Comparison of ENCODE assay signal across 20 cellular contexts in genomic region chr6:7124114-7124513, GRCh38. TPM values are rescaled to one million over a fixed set of nuclear protein-coding genes. Genes with fewer than 3 reads are reported as not detected.
DNase-seq lines count a peak whose midpoint lies in the region; ATAC-seq and TF ChIP-seq lines count a peak whose summit lies in the region.
"Had no signal": no experiment of that assay in that cellular context is flagged by ENCODE, and none has a peak within 500 bp of the region (broad histone marks: within the 10 kb centered on the region; RNA-seq: fewer than 3 reads in every experiment).

No MANE protein-coding gene starts in this region.

- H3K4me2 ChIP-seq in GM23248 (ENCODE audit: unreplicated experiment) (no peak overlapping the region), neural progenitor cell (peak overlapping the region; percentile 12)

- H2AFZ ChIP-seq in GM23248, result no peak overlapping the region
- no peak overlapping the region for H2AFZ ChIP-seq in neural progenitor cell (replicated peaks)

- no peaks in the 10 kb centered on the region for H3K9me2 ChIP-seq in GM23248 (ENCODE audit: insufficient read depth)

- H3K36me3 Mint-ChIP-seq in CD14-positive monocyte (peaks cover 43 to 46% of the 10 kb centered on the region in 2 donors), neural progenitor cell (peaks cover 13% of the 10 kb centered on the region)
- peaks cover 62% of the 10 kb centered on the region for H3K36me3 Mint-ChIP-seq in activated T-helper 2 cell treated with anti-CD3 and anti-CD28 coated beads, Interferon-gamma antibody, Interleukin-2, Interleukin-4, amounts not matched to agents 10 μg/mL and 5 μg/mL and 100 μg/mL, durations not matched to agents 14 hours and 24 hours and 36 hours (ENCODE audit: low read depth)

- H3K4me1 ChIP-seq in GM23248 (ENCODE audit: insufficient read depth) (peaks cover 10% of the 10 kb centered on the region; the same call in 1 of the 2 replicates), neural progenitor cell (peaks cover 16% of the 10 kb centered on the region)
- H3K4me1 ChIP-seq: SJCRH30 had no signal

- H3K27ac ChIP-seq in GM23248 (0 out of 2 replicates have a peak overlapping the region, but pooled peaks have one; percentile 46), neural progenitor cell (no peak overlapping the region)
- H3K27ac ChIP-seq: ovary, SJCRH30 had no signal

- H4K20me1 ChIP-seq in GM23248 (ENCODE audit: insufficient read depth), result peaks cover 25% of the 10 kb centered on the region
- peaks cover 24% of the 10 kb centered on the region for H4K20me1 ChIP-seq in neural progenitor cell (ENCODE audit: low read depth)

- ATAC-seq in HG03354 (IDR thresholded peaks at IDR 0.05; ENCODE audit: poor library complexity, severe bottlenecking, unreplicated experiment), result no peak

- H3K36me3 ChIP-seq in GM23248 (ENCODE audit: low read depth) (peaks cover 6% of the 10 kb centered on the region; the same call in 1 of the 2 replicates), neural progenitor cell (no peaks in the 10 kb centered on the region)
- H3K36me3 ChIP-seq: ovary, SJCRH30, transverse colon had no signal

- H3K9me3 Mint-ChIP-seq in CD14-positive monocyte (no peaks in the 10 kb centered on the region), neural progenitor cell (no peaks in the 10 kb centered on the region)
- no peaks in the 10 kb centered on the region for H3K9me3 Mint-ChIP-seq in activated T-helper 2 cell treated with anti-CD3 and anti-CD28 coated beads, Interferon-gamma antibody, Interleukin-2, Interleukin-4, amounts not matched to agents 10 μg/mL and 5 μg/mL and 100 μg/mL, durations not matched to agents 14 hours and 24 hours and 36 hours
- H3K9me3 Mint-ChIP-seq: stimulated activated naive CD8-positive, alpha-beta T cell treated with anti-CD3 and anti-CD28 coated beads, Interleukin-15, Interleukin-2, amounts not matched to agents 100 ng/mL and 50 ng/mL, for 24 hours had no signal

- H3K4me1 Mint-ChIP-seq in CD14-positive monocyte (peaks cover 51% of the 10 kb centered on the region), neural progenitor cell (peaks cover 39% of the 10 kb centered on the region)
- H3K4me1 Mint-ChIP-seq in activated T-helper 2 cell treated with anti-CD3 and anti-CD28 coated beads, Interferon-gamma antibody, Interleukin-2, Interleukin-4, amounts not matched to agents 10 μg/mL and 5 μg/mL and 100 μg/mL, durations not matched to agents 14 hours and 24 hours and 36 hours (ENCODE audit: low read depth), result peaks cover 44% of the 10 kb centered on the region

- H3F3A ChIP-seq in GM23248 (ENCODE audit: insufficient read depth), result no peaks in the 10 kb centered on the region
- no peaks in the 10 kb centered on the region for H3F3A ChIP-seq in neural progenitor cell (ENCODE audit: low read depth)

- H3K9ac ChIP-seq in GM23248 (no peak overlapping the region), neural progenitor cell (no peak overlapping the region)

- no peak for TF ChIP-seq CTCF in CD14-positive monocyte (IDR thresholded peaks at IDR 0.05)
- no peak for TF ChIP-seq CTCF in neural progenitor cell (IDR thresholded peaks at IDR 0.05)

- in situ Hi-C loops in GM23248 (cut with MboI), result no loop called here

- 98 to 99% methylated on average over 4 of the region's 4 CpGs for WGBS in GM23248 (ENCODE audit: low coverage in 1 of 2, low lambda C conversion rate in 2 of 2, missing lambda C conversion rate in 2 of 2), 2 experiments

- intact Hi-C loops in CD14-positive monocyte (cut with micrococcal nuclease), result no loop called here
- intact Hi-C loops in activated T-helper 2 cell treated with anti-CD3 and anti-CD28 coated beads, Interferon-gamma antibody, Interleukin-2, Interleukin-4, amounts not matched to agents 10 μg/mL and 5 μg/mL and 100 μg/mL, durations not matched to agents 14 hours and 24 hours and 36 hours (cut with micrococcal nuclease), result no loop called here

- H3K4me3 ChIP-seq in GM23248 (no peak overlapping the region), neural progenitor cell (no peak overlapping the region)
- H3K4me3 ChIP-seq: mucosa of descending colon, ovary, SJCRH30, transverse colon had no signal

- no peak overlapping the region for H3K4me3 Mint-ChIP-seq in CD14-positive monocyte
- no peak overlapping the region for H3K4me3 Mint-ChIP-seq in activated T-helper 2 cell treated with anti-CD3 and anti-CD28 coated beads, Interferon-gamma antibody, Interleukin-2, Interleukin-4, amounts not matched to agents 10 μg/mL and 5 μg/mL and 100 μg/mL, durations not matched to agents 14 hours and 24 hours and 36 hours (ENCODE audit: low read depth)
- H3K4me3 Mint-ChIP-seq in neural progenitor cell, result no peak overlapping the region
- H3K4me3 Mint-ChIP-seq: stimulated activated naive CD8-positive, alpha-beta T cell treated with anti-CD3 and anti-CD28 coated beads, Interleukin-15, Interleukin-2, amounts not matched to agents 100 ng/mL and 50 ng/mL, for 24 hours had no signal

- peaks cover 0 to 3% (median 0%) of the 10 kb centered on the region in 3 donors for H3K27me3 Mint-ChIP-seq in CD14-positive monocyte (ENCODE audit: low read depth in 3 of 3)
- no peaks in the 10 kb centered on the region for H3K27me3 Mint-ChIP-seq in activated T-helper 2 cell treated with anti-CD3 and anti-CD28 coated beads, Interferon-gamma antibody, Interleukin-2, Interleukin-4, amounts not matched to agents 10 μg/mL and 5 μg/mL and 100 μg/mL, durations not matched to agents 14 hours and 24 hours and 36 hours (ENCODE audit: low read depth)
- peaks cover 4% of the 10 kb centered on the region for H3K27me3 Mint-ChIP-seq in neural progenitor cell (ENCODE audit: insufficient read depth, low read depth)
- H3K27me3 Mint-ChIP-seq: stimulated activated naive CD8-positive, alpha-beta T cell treated with anti-CD3 and anti-CD28 coated beads, Interleukin-15, Interleukin-2, amounts not matched to agents 100 ng/mL and 50 ng/mL, for 24 hours had no signal

- DNase-seq in CD14-positive monocyte (ENCODE audit: low spot score), result no peak
- DNase-seq in GM23248, result no peak
- no peak for DNase-seq in activated T-helper 2 cell treated with anti-CD3 and anti-CD28 coated beads, Interferon-gamma antibody, Interleukin-2, Interleukin-4, amounts not matched to agents 10 μg/mL and 5 μg/mL and 100 μg/mL, durations not matched to agents 14 hours and 24 hours and 36 hours (ENCODE audit: low spot score)
- no peak for DNase-seq in neural progenitor cell (ENCODE audit: low spot score)
- DNase-seq in DMS153 (lab: John Stamatoyannopoulos, UW), result no peak
- DNase-seq in DMS79 (lab: John Stamatoyannopoulos, UW), result no peak
- DNase-seq: activated CD4-positive, CD25-positive, alpha-beta regulatory T cell treated with anti-CD3 and anti-CD28 coated beads, Interleukin-2, amount 50 U/mL, for 72 hours; activated effector memory CD4-positive, alpha-beta T cell treated with Interleukin-2 at 50 U/mL for 16 hours; amniotic stem cell; Caco-2; dermis blood vessel endothelial cell; mucosa of descending colon; NCI-H146; NCI-H82; ovary; SJCRH30; stimulated activated CD4-positive, alpha-beta T cell treated with anti-CD3 and anti-CD28 coated beads, Interleukin-1b, Interleukin-23, amount 100 ng/mL, for 48 hours; transverse colon had no signal

- no peaks in the 10 kb centered on the region for H3K27me3 ChIP-seq in GM23248 (replicated peaks; ENCODE audit: insufficient read depth)
- H3K27me3 ChIP-seq in neural progenitor cell, result no peaks in the 10 kb centered on the region
- H3K27me3 ChIP-seq: ovary, SJCRH30, transverse colon had no signal

- H3K9me3 ChIP-seq in GM23248 (ENCODE audit: low read depth) (no peaks in the 10 kb centered on the region), neural progenitor cell (ENCODE audit: low read depth) (no peaks in the 10 kb centered on the region)
- H3K9me3 ChIP-seq: Caco-2, mucosa of descending colon, ovary, SJCRH30, transverse colon had no signal

- H3K27ac Mint-ChIP-seq in CD14-positive monocyte (peak overlapping the region in 6 of 7 donors; percentile 4 to 80 (median 18)), neural progenitor cell (no peak overlapping the region)
- peak overlapping the region; percentile 2 for H3K27ac Mint-ChIP-seq in activated T-helper 2 cell treated with anti-CD3 and anti-CD28 coated beads, Interferon-gamma antibody, Interleukin-2, Interleukin-4, amounts not matched to agents 10 μg/mL and 5 μg/mL and 100 μg/mL, durations not matched to agents 14 hours and 24 hours and 36 hours
- H3K27ac Mint-ChIP-seq: stimulated activated naive CD8-positive, alpha-beta T cell treated with anti-CD3 and anti-CD28 coated beads, Interleukin-15, Interleukin-2, amounts not matched to agents 100 ng/mL and 50 ng/mL, for 24 hours had no signal

- peaks cover 100% of the 10 kb centered on the region for H3K79me2 ChIP-seq in GM23248 (ENCODE audit: insufficient read depth)
- peaks cover 59% of the 10 kb centered on the region for H3K79me2 ChIP-seq in neural progenitor cell (ENCODE audit: low read depth)

RNA-seq across cellular contexts. Expression of gene RREB1, which starts 16.4 kb away (rescaled TPM):
- polyA plus RNA-seq in CD14-positive monocyte (1 to 10 TPM; 2.1 to 5.6 TPM), GM23248 (2016; fragmentation: Nextera tagmentation; extraction: Ambion mirVana) (6.4 and 7.5 TPM in 2 replicates)
- total RNA-seq in GM23248 (2014; rRNA removed; shearing (Covaris generic)), result 9.4 and 12.4 TPM in 2 replicates
- total RNA-seq in activated T-helper 2 cell treated with anti-CD3 and anti-CD28 coated beads, Interferon-gamma antibody, Interleukin-2, Interleukin-4, amounts not matched to agents 10 μg/mL and 5 μg/mL and 100 μg/mL, durations not matched to agents 14 hours and 24 hours and 36 hours, result 23.1 and 23.6 TPM in 2 replicates
- total RNA-seq in neural progenitor cell (ENCODE audit: low replicate concordance), result 12.1 and 13.1 TPM in 2 replicates
